21 cellular contexts compared by ENCODE assay signal in genomic region chr12:100484178-100484886, GRCh38. TPM values are rescaled to one million over a fixed set of nuclear protein-coding genes. Genes with fewer than 3 reads are reported as not detected.
DNase-seq lines count a peak whose midpoint lies in the region; ATAC-seq and TF ChIP-seq lines count a peak whose summit lies in the region.
"Had no signal": no experiment of that assay in that cellular context is flagged by ENCODE, and none has a peak within 500 bp of the region (broad histone marks: within the 10 kb centered on the region; RNA-seq: fewer than 3 reads in every experiment).

No MANE protein-coding gene starts in this region.

- H3K36me3 ChIP-seq in fibroblast of lung (ENCODE audit: control insufficient read depth, insufficient read depth, low read length) (no peaks in the 10 kb centered on the region), right lobe of liver (no peaks in the 10 kb centered on the region), upper lobe of left lung (no peaks in the 10 kb centered on the region)
- H3K36me3 ChIP-seq: SJCRH30 had no signal

- no peaks in the 10 kb centered on the region for H3K4me1 ChIP-seq in right cardiac atrium (ENCODE audit: control insufficient read depth, insufficient read depth, low read length)
- H3K4me1 ChIP-seq in fibroblast of lung (ENCODE audit: control insufficient read depth, extremely low read depth, insufficient read depth, low read length), result no peaks in the 10 kb centered on the region
- peaks cover 0 to 70% (median 17%) of the 10 kb centered on the region in 4 donors for H3K4me1 ChIP-seq in right lobe of liver
- no peaks in the 10 kb centered on the region for H3K4me1 ChIP-seq in upper lobe of left lung
- H3K4me1 ChIP-seq: SJCRH30 had no signal

- H3K9me3 ChIP-seq in right cardiac atrium (ENCODE audit: control insufficient read depth, low read length) (no peaks in the 10 kb centered on the region), fibroblast of lung (ENCODE audit: control insufficient read depth, insufficient read depth, low read depth, low read length) (no peaks in the 10 kb centered on the region), right lobe of liver (no peaks in the 10 kb centered on the region), upper lobe of left lung (no peaks in the 10 kb centered on the region)
- H3K9me3 ChIP-seq: SJCRH30 had no signal

- TF ChIP-seq POLR2A in right lobe of liver (IDR thresholded peaks at IDR 0.05), result no peak
- no peak for TF ChIP-seq POLR2A in upper lobe of left lung (IDR thresholded peaks at IDR 0.05)

- no peak for TF ChIP-seq EP300 in upper lobe of left lung (IDR thresholded peaks at IDR 0.05)

- intact Hi-C loops in right cardiac atrium (cut with DNase I) (no loop called here), left cardiac atrium (cut with DNase I) (no loop called here), right lobe of liver (cut with DNase I) (no loop called here)

- TF ChIP-seq CTCF in fibroblast of lung (conservative IDR thresholded peaks at IDR 0.05 in 1 of 2, IDR thresholded peaks at IDR 0.05 in 1 of 2; ENCODE audit: low read depth in 1 of 2, low read length in 2 of 2), result no peak
- TF ChIP-seq CTCF in right lobe of liver (IDR thresholded peaks at IDR 0.05), result no peak
- no peak for TF ChIP-seq CTCF in upper lobe of left lung (IDR thresholded peaks at IDR 0.05)

- DNase-seq in right cardiac atrium (no peak), left cardiac atrium (no peak), fibroblast of lung (ENCODE audit: low read depth in 2 of 2) (peak; percentile 38 to 55), right lobe of liver (no peak), NCI-H2196 treated with DMSO at 0.1 percent for 48 hours (lab: John Stamatoyannopoulos, UW; ENCODE audit: unreplicated experiment) (no peak), upper lobe of left lung (no peak), NCI-H748 treated with DMSO at 0.1 percent for 48 hours (lab: John Stamatoyannopoulos, UW) (no peak)
- DNase-seq: 8988T; COR-L47; NCI-H1092; NCI-H1694; NCI-H2107; NCI-H345; NCI-H526 treated with DMSO at 0.1 percent for 48 hours; NK-92 treated with Interleukin-12 subunit alpha and Interleukin-12 subunit beta, amount 100 ng/mL, for 24 hours; OCI-M1; SJCRH30 had no signal

- no peaks in the 10 kb centered on the region for H4K20me1 ChIP-seq in fibroblast of lung (ENCODE audit: control insufficient read depth, extremely low read depth, insufficient read depth, low read length)

- WGBS in right cardiac atrium, result 25% methylated on average over 6 of the region's 6 CpGs
- 19% methylated on average over 6 of the region's 6 CpGs for WGBS in right lobe of liver (ENCODE audit: insufficient coverage, low coverage, low lambda C conversion rate, missing lambda C conversion rate)
- WGBS in upper lobe of left lung, 2 donors, result 36 to 46% methylated on average over 6 of the region's 6 CpGs

- H2AFZ ChIP-seq in fibroblast of lung (ENCODE audit: low read length), result no peak overlapping the region

- no peak overlapping the region for H3K27ac ChIP-seq in right cardiac atrium (ENCODE audit: low read length)
- H3K27ac ChIP-seq in fibroblast of lung (ENCODE audit: insufficient read depth, low read length), result no peak overlapping the region
- H3K27ac ChIP-seq in right lobe of liver, result peak overlapping the region; percentile 7 to 74 (median 46)
- H3K27ac ChIP-seq in upper lobe of left lung, result no peak overlapping the region
- H3K27ac ChIP-seq: C4-2B, RWPE1, SJCRH30 had no signal

- no peak overlapping the region for H3K4me3 ChIP-seq in right cardiac atrium (ENCODE audit: low read length)
- H3K4me3 ChIP-seq in fibroblast of lung (replicated peaks in 1 of 4; ENCODE audit: control extremely low read depth in 1 of 4, insufficient read depth in 1 of 4, low read depth in 3 of 4, low read length in 4 of 4), result no peak overlapping the region
- H3K4me3 ChIP-seq in right lobe of liver, result no peak overlapping the region
- no peak overlapping the region for H3K4me3 ChIP-seq in upper lobe of left lung
- H3K4me3 ChIP-seq: SJCRH30 had no signal

- no peak overlapping the region for H3K4me2 ChIP-seq in fibroblast of lung (ENCODE audit: extremely low read depth, insufficient read depth, low read length)

- H3K27me3 ChIP-seq in right cardiac atrium (ENCODE audit: control insufficient read depth, insufficient read depth), result no peaks in the 10 kb centered on the region
- no peaks in the 10 kb centered on the region for H3K27me3 ChIP-seq in fibroblast of lung (ENCODE audit: control insufficient read depth, insufficient read depth, low read length)
- no peaks in the 10 kb centered on the region for H3K27me3 ChIP-seq in right lobe of liver
- no peaks in the 10 kb centered on the region for H3K27me3 ChIP-seq in upper lobe of left lung
- H3K27me3 ChIP-seq: SJCRH30 had no signal

- H3K79me2 ChIP-seq in fibroblast of lung (ENCODE audit: control insufficient read depth, insufficient read depth, low read length), result no peaks in the 10 kb centered on the region

- ATAC-seq in right cardiac atrium (peak; percentile 47 to 57), left cardiac atrium (no peak), right lobe of liver (peak; percentile 70 to 81 (median 76)), HG03521 (IDR thresholded peaks at IDR 0.05; ENCODE audit: unreplicated experiment) (no peak), upper lobe of left lung (ENCODE audit: low FRiP score in 2 of 2) (no peak)
- ATAC-seq: HCT116 had no signal

- H3K9ac ChIP-seq in fibroblast of lung (ENCODE audit: insufficient read depth, low read length), result no peak overlapping the region

RNA-seq across cellular contexts. Expression of gene NR1H4, which starts 10.7 kb away (rescaled TPM):
- total RNA-seq in right cardiac atrium (1 to 10 TPM in 1 of 4 donors, under 1 TPM in 2, not detected in 1; 0.17 to 2.0 (median 0.32) TPM), left cardiac atrium (not detected), fibroblast of lung (not detected in 2 replicates), right lobe of liver (10 to 100 TPM; 52.4 to 81.7 (median 62.6) TPM), upper lobe of left lung (under 1 TPM in 2 of 6 donors, not detected in 4; 0.09 to 0.20 TPM)
- polyA plus RNA-seq in right cardiac atrium (0.48 TPM), fibroblast of lung (not detected in 2 replicates)
- not detected in 2 replicates for polyA plus RNA-seq in fibroblast of lung (2012)
- polyA minus RNA-seq in fibroblast of lung (ENCODE audit: low replicate concordance), result not detected in 2 replicates
- total RNA-seq: SJCRH30 had no signal

Comparison
In these comparisons a context has a peak if more than half of its experiments do, and no peak if none do; other contexts are left out.
1. ATAC-seq: peak in right cardiac atrium (2 of 2) and right lobe of liver (4 of 4); none in left cardiac atrium (0 of 2), HG03521 (single experiment) and upper lobe of left lung (0 of 2).
2. DNase-seq: peak in fibroblast of lung (2 of 2); none in right cardiac atrium (0 of 3), left cardiac atrium (single experiment), right lobe of liver (0 of 3), NCI-H2196 treated with DMSO at 0.1 percent for 48 hours (single experiment), upper lobe of left lung (0 of 2) and NCI-H748 treated with DMSO at 0.1 percent for 48 hours (single experiment).
3. H3K27ac ChIP-seq: peak in right lobe of liver (3 of 3); none in right cardiac atrium (single experiment), fibroblast of lung (single experiment) and upper lobe of left lung (0 of 4).
4. RNA of gene NR1H4, which starts 10.7 kb away (total RNA-seq): 52.4 to 81.7 TPM in right lobe of liver; 0.17 to 2.0 TPM in right cardiac atrium, 0.09 to 0.20 TPM in upper lobe of left lung, not detected in left cardiac atrium and not detected in fibroblast of lung; every median in the first group is over 10 times any median in the second.